7 cellular contexts compared by ENCODE assay signal in the genomic region with DNA sequence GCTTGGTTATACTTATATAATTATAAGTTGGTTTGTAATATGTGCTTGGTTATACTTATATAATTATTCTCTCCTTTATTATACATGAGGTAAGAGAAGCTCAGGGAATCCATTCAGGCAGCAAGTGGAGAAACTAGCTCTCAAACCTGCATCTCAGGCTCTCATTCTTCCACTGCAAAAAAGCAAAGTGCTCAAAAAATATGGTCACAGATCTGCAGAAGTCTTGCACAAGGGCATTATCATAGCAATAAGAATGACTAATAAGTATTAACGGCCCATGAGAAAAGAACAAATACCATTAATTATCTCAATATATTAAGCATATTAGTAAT. TPM values are rescaled to one million over a fixed set of nuclear protein-coding genes. Genes with fewer than 3 reads are reported as not detected.
A peak's percentile ranks its signal among the peaks of the same experiment; 100 is the strongest.
DNase-seq lines count a peak whose midpoint lies in the region; ATAC-seq and TF ChIP-seq lines count a peak whose summit lies in the region.

No MANE protein-coding gene starts in this region.

- in situ Hi-C loops in gastrocnemius medialis (cut with MboI; ENCODE audit: low sequenced_read_pairs in 4 of 4), result loop anchor here in 1 of 4 donors (25.0 kb wide), 1 partner anchor 287 kb away; a partner anchor contains a TSS

- H3K4me2 ChIP-seq in OCI-LY1 (ENCODE audit: low read length), result peak overlapping the region; percentile 37

- H3K27ac ChIP-seq in OCI-LY1 (ENCODE audit: low read depth, low read length, poor library complexity, severe bottlenecking), result no peak overlapping the region
- no peak overlapping the region for H3K27ac ChIP-seq in endodermal cell (ENCODE audit: low read depth, low read length)
- peak overlapping the region; percentile 48 to 97 (median 61) for H3K27ac ChIP-seq in gastrocnemius medialis

- H3K4me1 ChIP-seq in OCI-LY1 (ENCODE audit: insufficient read depth, low read length, severe bottlenecking) (peaks cover 30% of the 10 kb centered on the region), endodermal cell (ENCODE audit: control insufficient read depth, insufficient read depth, low read length) (peaks cover 3% of the 10 kb centered on the region), gastrocnemius medialis (peaks cover 18 to 30% of the 10 kb centered on the region in 2 donors)

- peaks cover 3% of the 10 kb centered on the region for H3K27me3 Mint-ChIP-seq in endodermal cell (ENCODE audit: insufficient read depth)

- TF ChIP-seq POLR2A in gastrocnemius medialis (IDR thresholded peaks at IDR 0.05), result no peak

- peaks cover 5% of the 10 kb centered on the region; the same call in 1 of the 2 replicates for H3K79me2 ChIP-seq in OCI-LY1 (ENCODE audit: insufficient read depth, low read length)

- H3F3A ChIP-seq in OCI-LY1 (ENCODE audit: insufficient read depth, low read length), result no peaks in the 10 kb centered on the region

- intact Hi-C loops in gastrocnemius medialis (cut with DNase I; ENCODE audit: low total_unique reads), result loop anchor here (2.0 to 10.0 kb wide), 2 partner anchors 16 to 260 kb away; a partner anchor contains a TSS

- WGBS in endodermal cell (ENCODE audit: insufficient coverage in 1 of 2, insufficient read length in 1 of 2), 2 experiments, result no CpG with 5 or more reads among the region's 1 CpG

- peaks cover 11% of the 10 kb centered on the region for H3K4me1 Mint-ChIP-seq in endodermal cell

- no peaks in the 10 kb centered on the region for H4K20me1 ChIP-seq in OCI-LY1 (ENCODE audit: insufficient read depth, low read length)

- peak; percentile 4 for ATAC-seq in GM21723 (IDR thresholded peaks at IDR 0.05; ENCODE audit: unreplicated experiment)
- no peak for ATAC-seq in gastrocnemius medialis

- H3K4me3 ChIP-seq in OCI-LY1 (ENCODE audit: low read depth, low read length, poor library complexity, severe bottlenecking) (no peak overlapping the region), endodermal cell (ENCODE audit: low read length) (no peak overlapping the region), gastrocnemius medialis (peak overlapping the region in 3 of 4 donors; percentile 80 to 93 (median 90))

- no peaks in the 10 kb centered on the region for H3K9me3 Mint-ChIP-seq in endodermal cell

- no peak overlapping the region for H3K27ac Mint-ChIP-seq in endodermal cell

- H3K36me3 ChIP-seq in OCI-LY1 (ENCODE audit: insufficient read depth, low read length), result no peaks in the 10 kb centered on the region
- no peaks in the 10 kb centered on the region for H3K36me3 ChIP-seq in endodermal cell (ENCODE audit: control insufficient read depth, insufficient read depth, low read length)
- H3K36me3 ChIP-seq in gastrocnemius medialis, result no peaks in the 10 kb centered on the region

- DNase-seq in endodermal cell, result no peak
- no peak for DNase-seq in gastrocnemius medialis
- DNase-seq in NCI-H2029 (lab: John Stamatoyannopoulos, UW), result no peak
- no peak for DNase-seq in stimulated activated CD4-positive, alpha-beta T cell treated with anti-CD3 and anti-CD28 coated beads, Interleukin-15, amount 100 ng/mL, for 24 hours
- DNase-seq in LoVo (ENCODE audit: low spot score), result no peak

- no peaks in the 10 kb centered on the region for H3K9me2 ChIP-seq in OCI-LY1 (ENCODE audit: low read depth, low read length)

- no peaks in the 10 kb centered on the region for H3K36me3 Mint-ChIP-seq in endodermal cell (ENCODE audit: low read depth)

- H3K27me3 ChIP-seq in OCI-LY1 (ENCODE audit: insufficient read depth, low read length) (no peaks in the 10 kb centered on the region), endodermal cell (ENCODE audit: control insufficient read depth, insufficient read depth, low read length, poor library complexity, severe bottlenecking) (no peaks in the 10 kb centered on the region), gastrocnemius medialis (no peaks in the 10 kb centered on the region)

- H3K9me3 ChIP-seq in OCI-LY1 (ENCODE audit: low read length), result no peaks in the 10 kb centered on the region
- no peaks in the 10 kb centered on the region for H3K9me3 ChIP-seq in endodermal cell (ENCODE audit: control insufficient read depth, low read length)
- no peaks in the 10 kb centered on the region for H3K9me3 ChIP-seq in gastrocnemius medialis

- no peak overlapping the region for H3K9ac ChIP-seq in OCI-LY1 (ENCODE audit: low read length)
- no peak overlapping the region for H3K9ac ChIP-seq in endodermal cell (ENCODE audit: extremely low read depth, low read length, poor library complexity, severe bottlenecking)

- no peak overlapping the region for H2AFZ ChIP-seq in OCI-LY1 (ENCODE audit: low read length)

- TF ChIP-seq CTCF in OCI-LY1 (IDR thresholded peaks at IDR 0.05; ENCODE audit: low read length) (no peak), endodermal cell (conservative IDR thresholded peaks at IDR 0.05) (no peak), gastrocnemius medialis (IDR thresholded peaks at IDR 0.05 in 4 of 5, conservative IDR thresholded peaks at IDR 0.05 in 1 of 5) (no peak)

- peak overlapping the region; percentile 76 for H3K4me3 Mint-ChIP-seq in endodermal cell

RNA-seq across cellular contexts. Expression of a gene that starts 0.5 kb away (rescaled TPM):
- 10 to 100 TPM; 25.2 to 28.9 TPM for total RNA-seq in endodermal cell
- polyA plus RNA-seq in endodermal cell (2013, experiment 1 of 2), result 37.6 TPM
- polyA plus RNA-seq in endodermal cell (2013, experiment 2 of 2), result 32.3 TPM
- total RNA-seq in gastrocnemius medialis, result 10 to 100 TPM in 3 of 4 donors, 1 to 10 TPM in 1; 8.9 to 17.7 (median 14.5) TPM

RNA-seq across cellular contexts. Expression of a gene that starts 16.3 kb away (rescaled TPM):
- 10 to 100 TPM; 34.2 to 36.3 TPM for total RNA-seq in endodermal cell
- polyA plus RNA-seq in endodermal cell (2013, experiment 1 of 2), result 23.2 TPM
- polyA plus RNA-seq in endodermal cell (2013, experiment 2 of 2), result 20.1 TPM
- 10 to 100 TPM; 17.2 to 44.6 (median 25.5) TPM for total RNA-seq in gastrocnemius medialis

Comparison
In these comparisons a context has a peak if more than half of its experiments do, and no peak if none do; other contexts are left out.
1. H3K27ac ChIP-seq: peak in gastrocnemius medialis (4 of 4); none in OCI-LY1 (single experiment) and endodermal cell (single experiment).
2. H3K4me3 ChIP-seq: peak in gastrocnemius medialis (3 of 4); none in OCI-LY1 (single experiment) and endodermal cell (single experiment).